Comparison of ENCODE assay signal across 33 cellular contexts in the genomic region with DNA sequence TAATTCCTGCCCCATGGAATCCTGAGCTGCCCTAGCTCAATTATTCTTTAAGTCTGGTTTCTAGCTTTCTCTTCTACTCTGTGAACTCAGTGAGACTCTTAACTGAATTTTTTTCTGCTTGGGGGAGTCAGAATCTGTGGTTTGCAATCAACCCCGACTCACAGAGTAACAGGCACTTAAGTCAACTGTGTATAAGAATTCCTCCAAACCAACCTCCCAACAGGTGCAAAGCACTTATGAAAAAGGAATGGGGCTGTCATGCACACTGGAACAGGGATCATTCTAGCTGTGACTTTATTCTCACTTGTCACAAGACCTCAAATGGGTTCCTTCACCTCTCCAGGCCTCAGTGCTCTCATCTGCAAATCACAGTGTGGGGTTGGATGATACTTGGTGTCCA.
"Had no signal": no experiment of that assay in that cellular context is flagged by ENCODE, and none has a peak within 500 bp of the region (broad histone marks: within the 10 kb centered on the region; RNA-seq: fewer than 3 reads in every experiment).

No MANE protein-coding gene starts in this region.

- H3K27me3 ChIP-seq: ascending aorta, cardiac muscle cell had no signal

- DNase-seq: activated B cell treated with CpG ODN at 0.5 μM for 24 hours; activated CD4-positive, alpha-beta memory T cell treated with anti-CD3 and anti-CD28 coated beads for 36 hours; activated CD4-positive, alpha-beta T cell treated with anti-CD3 and anti-CD28 coated beads for 4 hours; activated CD4-positive, alpha-beta T cell treated with anti-CD3 and anti-CD28 coated beads, Interleukin-2, amount 10 ng/mL, durations not matched to agents 24 days and 14 days; activated CD4-positive, alpha-beta T cell treated with anti-CD3 and anti-CD28 coated beads, Interleukin-2, amount 50 U/mL, for 1 hour; activated CD4-positive, alpha-beta T cell treated with anti-CD3 and anti-CD28 coated beads, Interleukin-2, amount 50 U/mL, for 4 hours; activated CD4-positive, CD25-positive, alpha-beta regulatory T cell treated with anti-CD3 and anti-CD28 coated beads, Interleukin-2, amount 50 U/mL, for 72 hours; activated CD8-positive, alpha-beta memory T cell treated with anti-CD3 and anti-CD28 coated beads, Interleukin-2, amount 50 U/mL, for 4 hours; activated CD8-positive, alpha-beta T cell treated with anti-CD3 and anti-CD28 coated beads for 36 hours; activated effector memory CD4-positive, alpha-beta T cell treated with Interleukin-2 at 50 U/mL for 16 hours; activated gamma-delta T cell; activated naive CD4-positive, alpha-beta T cell treated with anti-CD3 and anti-CD28 coated beads, Interleukin-2, amount 10 ng/mL, durations not matched to agents 7 days and 5 days; activated naive CD4-positive, alpha-beta T cell treated with Interleukin-2 at 50 U/mL for 16 hours; activated naive CD8-positive, alpha-beta T cell treated with anti-CD3 and anti-CD28 coated beads, Interleukin-2, amount 10 ng/mL, durations not matched to agents 7 days and 5 days; activated naive CD8-positive, alpha-beta T cell treated with anti-CD3 and anti-CD28 coated beads, Interleukin-2, amount 50 U/mL, for 24 hours; activated T-cell treated with anti-CD3 and anti-CD28 coated beads for 4 hours; activated T-cell treated with anti-CD3 and anti-CD28 coated beads, Interleukin-2, amount 50 U/mL, for 1 hour; activated T-cell treated with anti-CD3 and anti-CD28 coated beads, Interleukin-2, amount 50 U/mL, for 48 hours; amygdala; anterior cingulate cortex; caudate nucleus; cerebellar nuclear complex; T-helper 2 cell; T-helper 9 cell had no signal

- H3K9me3 Mint-ChIP-seq: activated B cell treated with CpG ODN at 0.5 μM for 24 hours; activated CD4-positive, alpha-beta memory T cell treated with anti-CD3 and anti-CD28 coated beads for 36 hours; activated CD4-positive, alpha-beta T cell treated with anti-CD3 and anti-CD28 coated beads, Interleukin-2, amount 10 ng/mL, durations not matched to agents 24 days and 14 days; activated CD8-positive, alpha-beta T cell treated with anti-CD3 and anti-CD28 coated beads for 36 hours; activated naive CD4-positive, alpha-beta T cell treated with anti-CD3 and anti-CD28 coated beads, Interleukin-2, amount 10 ng/mL, durations not matched to agents 7 days and 5 days; activated naive CD4-positive, alpha-beta T cell treated with anti-CD3 and anti-CD28 coated beads, Interleukin-2, amount 50 U/mL, for 24 hours; activated naive CD8-positive, alpha-beta T cell treated with anti-CD3 and anti-CD28 coated beads, Interleukin-2, amount 10 ng/mL, durations not matched to agents 7 days and 5 days; activated naive CD8-positive, alpha-beta T cell treated with anti-CD3 and anti-CD28 coated beads, Interleukin-2, amount 50 U/mL, for 24 hours; activated T-helper 2 cell treated with anti-CD3 and anti-CD28 coated beads, Interferon-gamma antibody, Interleukin-2, Interleukin-4, amounts not matched to agents 10 μg/mL and 5 μg/mL and 100 μg/mL, durations not matched to agents 14 hours and 24 hours and 36 hours; brain; central memory CD8-positive, alpha-beta T cell; T-helper 2 cell treated with Interferon-gamma antibody and Interleukin-4, amounts not matched to agents 5 μg/mL and 100 μg/mL, for 36 hours had no signal

- H3K4me3 Mint-ChIP-seq: activated B cell treated with CpG ODN at 0.5 μM for 24 hours; activated CD4-positive, alpha-beta memory T cell treated with anti-CD3 and anti-CD28 coated beads for 36 hours; activated CD4-positive, alpha-beta T cell treated with anti-CD3 and anti-CD28 coated beads, Interleukin-2, amount 10 ng/mL, durations not matched to agents 24 days and 14 days; activated CD8-positive, alpha-beta T cell treated with anti-CD3 and anti-CD28 coated beads for 36 hours; activated naive CD4-positive, alpha-beta T cell treated with anti-CD3 and anti-CD28 coated beads, Interleukin-2, amount 10 ng/mL, durations not matched to agents 7 days and 5 days; activated naive CD4-positive, alpha-beta T cell treated with anti-CD3 and anti-CD28 coated beads, Interleukin-2, amount 50 U/mL, for 24 hours; activated naive CD8-positive, alpha-beta T cell; activated naive CD8-positive, alpha-beta T cell treated with anti-CD3 and anti-CD28 coated beads, Interleukin-2, amount 10 ng/mL, durations not matched to agents 7 days and 5 days; activated naive CD8-positive, alpha-beta T cell treated with anti-CD3 and anti-CD28 coated beads, Interleukin-2, amount 50 U/mL, for 24 hours; brain; central memory CD8-positive, alpha-beta T cell; T-helper 2 cell treated with Interferon-gamma antibody and Interleukin-4, amounts not matched to agents 5 μg/mL and 100 μg/mL, for 36 hours had no signal

- ATAC-seq: activated CD8-positive, alpha-beta T cell treated with anti-CD3 and anti-CD28 coated beads for 36 hours; activated naive CD8-positive, alpha-beta T cell treated with anti-CD3 and anti-CD28 coated beads, Interleukin-2, amount 50 U/mL, for 24 hours had no signal

- H3K4me1 ChIP-seq: ascending aorta had no signal

- H3K27ac ChIP-seq: ascending aorta, cardiac muscle cell, VCaP had no signal

- H3K27ac Mint-ChIP-seq: activated B cell treated with CpG ODN at 0.5 μM for 24 hours; activated CD4-positive, alpha-beta memory T cell treated with anti-CD3 and anti-CD28 coated beads for 36 hours; activated CD4-positive, alpha-beta T cell treated with anti-CD3 and anti-CD28 coated beads, Interleukin-2, amount 10 ng/mL, durations not matched to agents 24 days and 14 days; activated CD8-positive, alpha-beta T cell treated with anti-CD3 and anti-CD28 coated beads for 36 hours; activated naive CD4-positive, alpha-beta T cell treated with anti-CD3 and anti-CD28 coated beads, Interleukin-2, amount 10 ng/mL, durations not matched to agents 7 days and 5 days; activated naive CD4-positive, alpha-beta T cell treated with anti-CD3 and anti-CD28 coated beads, Interleukin-2, amount 50 U/mL, for 24 hours; activated naive CD8-positive, alpha-beta T cell; activated naive CD8-positive, alpha-beta T cell treated with anti-CD3 and anti-CD28 coated beads, Interleukin-2, amount 10 ng/mL, durations not matched to agents 7 days and 5 days; activated naive CD8-positive, alpha-beta T cell treated with anti-CD3 and anti-CD28 coated beads, Interleukin-2, amount 50 U/mL, for 24 hours; activated T-helper 2 cell treated with anti-CD3 and anti-CD28 coated beads, Interferon-gamma antibody, Interleukin-2, Interleukin-4, amounts not matched to agents 10 μg/mL and 5 μg/mL and 100 μg/mL, durations not matched to agents 14 hours and 24 hours and 36 hours; brain; T-helper 2 cell treated with Interferon-gamma antibody and Interleukin-4, amounts not matched to agents 5 μg/mL and 100 μg/mL, for 36 hours had no signal

- H3K36me3 Mint-ChIP-seq: activated CD4-positive, alpha-beta memory T cell treated with anti-CD3 and anti-CD28 coated beads for 36 hours; activated naive CD4-positive, alpha-beta T cell treated with anti-CD3 and anti-CD28 coated beads, Interleukin-2, amount 10 ng/mL, durations not matched to agents 7 days and 5 days; activated naive CD4-positive, alpha-beta T cell treated with anti-CD3 and anti-CD28 coated beads, Interleukin-2, amount 50 U/mL, for 24 hours; activated naive CD8-positive, alpha-beta T cell; activated naive CD8-positive, alpha-beta T cell treated with anti-CD3 and anti-CD28 coated beads, Interleukin-2, amount 10 ng/mL, durations not matched to agents 7 days and 5 days; brain had no signal

- H3K4me1 Mint-ChIP-seq: activated B cell treated with CpG ODN at 0.5 μM for 24 hours; activated naive CD4-positive, alpha-beta T cell treated with anti-CD3 and anti-CD28 coated beads, Interleukin-2, amount 10 ng/mL, durations not matched to agents 7 days and 5 days; activated naive CD4-positive, alpha-beta T cell treated with anti-CD3 and anti-CD28 coated beads, Interleukin-2, amount 50 U/mL, for 24 hours; activated naive CD8-positive, alpha-beta T cell treated with anti-CD3 and anti-CD28 coated beads, Interleukin-2, amount 50 U/mL, for 24 hours had no signal

- H3K4me3 ChIP-seq: ascending aorta, cardiac muscle cell had no signal

- H3K36me3 ChIP-seq: ascending aorta, cardiac muscle cell had no signal

- H3K9me3 ChIP-seq: ascending aorta had no signal
